1 cellular context compared by ENCODE assay signal in genomic region chr7:73682745-73683055, GRCh38.
A peak's percentile ranks its signal among the peaks of the same experiment; 100 is the strongest.
TF ChIP-seq lines count a peak whose summit lies in the region.

No MANE protein-coding gene starts in this region.

TF ChIP-seq in WTC11, 78 proteins besides CTCF, POLR2A, EP300 and RAD21 (continued from another document):
- TF ChIP-seq, protein P1, sequence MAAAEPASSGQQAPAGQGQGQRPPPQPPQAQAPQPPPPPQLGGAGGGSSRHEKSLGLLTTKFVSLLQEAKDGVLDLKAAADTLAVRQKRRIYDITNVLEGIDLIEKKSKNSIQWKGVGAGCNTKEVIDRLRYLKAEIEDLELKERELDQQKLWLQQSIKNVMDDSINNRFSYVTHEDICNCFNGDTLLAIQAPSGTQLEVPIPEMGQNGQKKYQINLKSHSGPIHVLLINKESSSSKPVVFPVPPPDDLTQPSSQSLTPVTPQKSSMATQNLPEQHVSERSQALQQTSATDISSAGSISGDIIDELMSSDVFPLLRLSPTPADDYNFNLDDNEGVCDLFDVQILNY (CRISPR knock-in tag; IDR thresholded peaks at IDR 0.05): 0 out of 2 replicates have a peak, but pooled peaks have one; percentile 2
- TF ChIP-seq CDX4 (CRISPR knock-in tag; IDR thresholded peaks at IDR 0.05; ENCODE audit: borderline replicate concordance): no peak
